ENCODE assay signal across 17 cellular contexts in genomic region chr4:7797330-7797729, GRCh38.
A peak's percentile ranks its signal among the peaks of the same experiment; 100 is the strongest.
DNase-seq lines count a peak whose midpoint lies in the region; ATAC-seq and TF ChIP-seq lines count a peak whose summit lies in the region.
"Had no signal": no experiment of that assay in that cellular context is flagged by ENCODE, and none has a peak within 500 bp of the region (broad histone marks: within the 10 kb centered on the region; RNA-seq: fewer than 3 reads in every experiment).

No MANE protein-coding gene starts in this region.

- peaks cover 5% of the 10 kb centered on the region for H3K4me1 Mint-ChIP-seq in activated T-cell treated with anti-CD3 and anti-CD28 coated beads, Interleukin-2, amount 50 U/mL, for 72 hours (ENCODE audit: low read depth)
- no peaks in the 10 kb centered on the region for H3K4me1 Mint-ChIP-seq in endothelial cell (ENCODE audit: unreplicated experiment)

- H3K4me1 ChIP-seq in osteoblast (ENCODE audit: insufficient read depth, low read length): peaks cover 26% of the 10 kb centered on the region

- peaks cover 92% of the 10 kb centered on the region for H3K36me3 ChIP-seq in osteoblast (ENCODE audit: insufficient read depth, low read length)

- no peaks in the 10 kb centered on the region for H3K9me3 Mint-ChIP-seq in activated T-cell treated with anti-CD3 and anti-CD28 coated beads, Interleukin-2, amount 50 U/mL, for 72 hours
- H3K9me3 Mint-ChIP-seq in endothelial cell (ENCODE audit: unreplicated experiment): no peaks in the 10 kb centered on the region
- H3K9me3 Mint-ChIP-seq: CD8-positive, alpha-beta memory T cell had no signal

- peaks cover 10 to 12% of the 10 kb centered on the region in 2 donors for H3K36me3 Mint-ChIP-seq in activated T-cell treated with anti-CD3 and anti-CD28 coated beads, Interleukin-2, amount 50 U/mL, for 72 hours (ENCODE audit: insufficient read depth in 2 of 2)
- H3K36me3 Mint-ChIP-seq in endothelial cell (ENCODE audit: low read depth, unreplicated experiment): peaks cover 31% of the 10 kb centered on the region

- no peak overlapping the region for H3K4me3 ChIP-seq in osteoblast (ENCODE audit: insufficient read depth, low read length)
- H3K4me3 ChIP-seq: BLaER1 treated with 17β-estradiol and CSF1 and Interleukin-3, amounts not matched to agents 10 nM and 100 nM; GM12878 had no signal

- no peaks in the 10 kb centered on the region for H3K27me3 Mint-ChIP-seq in activated T-cell treated with anti-CD3 and anti-CD28 coated beads, Interleukin-2, amount 50 U/mL, for 72 hours (ENCODE audit: low read depth)
- H3K27me3 Mint-ChIP-seq in endothelial cell (ENCODE audit: unreplicated experiment): peaks cover 9% of the 10 kb centered on the region
- H3K27me3 Mint-ChIP-seq: CD8-positive, alpha-beta memory T cell had no signal

- peaks cover 68% of the 10 kb centered on the region for H3K79me2 ChIP-seq in osteoblast (ENCODE audit: insufficient read depth, low read length)

- H3K9me3 ChIP-seq in osteoblast (ENCODE audit: low read depth, low read length): no peaks in the 10 kb centered on the region

- H3K4me3 Mint-ChIP-seq in activated T-cell treated with anti-CD3 and anti-CD28 coated beads, Interleukin-2, amount 50 U/mL, for 72 hours: no peak overlapping the region
- peak overlapping the region; percentile 10 for H3K4me3 Mint-ChIP-seq in endothelial cell (ENCODE audit: unreplicated experiment)
- H3K4me3 Mint-ChIP-seq: B cell; CD8-positive, alpha-beta memory T cell; H9 had no signal

- no peak overlapping the region for H3K27ac ChIP-seq in osteoblast (ENCODE audit: low read depth, low read length)
- H3K27ac ChIP-seq: BLaER1 treated with 17β-estradiol and CSF1 and Interleukin-3, amounts not matched to agents 10 nM and 100 nM had no signal

- H4K20me1 ChIP-seq in osteoblast (ENCODE audit: insufficient read depth, low read length): peaks cover 52% of the 10 kb centered on the region
- H4K20me1 ChIP-seq: BLaER1 treated with 17β-estradiol and CSF1 and Interleukin-3, amounts not matched to agents 10 nM and 100 nM had no signal

- peak overlapping the region; percentile 22 for H3K27ac Mint-ChIP-seq in activated T-cell treated with anti-CD3 and anti-CD28 coated beads, Interleukin-2, amount 50 U/mL, for 72 hours
- no peak overlapping the region for H3K27ac Mint-ChIP-seq in endothelial cell (ENCODE audit: unreplicated experiment)
- H3K27ac Mint-ChIP-seq: B cell; CD8-positive, alpha-beta memory T cell had no signal

- no peak for TF ChIP-seq CTCF in endothelial cell (IDR thresholded peaks at IDR 0.05; ENCODE audit: unreplicated experiment)
- no peak for TF ChIP-seq CTCF in osteoblast (IDR thresholded peaks at IDR 0.05; ENCODE audit: extremely low read depth, low read depth, low read length)

- ATAC-seq in activated T-cell treated with anti-CD3 and anti-CD28 coated beads, Interleukin-2, amount 50 U/mL, for 72 hours (replicated peaks in 1 of 2): no peak
- no peak for ATAC-seq in GM19397 (IDR thresholded peaks at IDR 0.05; ENCODE audit: unreplicated experiment)
- ATAC-seq: GM12878, HepG2 had no signal

- H3K4me2 ChIP-seq in osteoblast (ENCODE audit: insufficient read depth, low read length): no peak overlapping the region
- H3K4me2 ChIP-seq: BLaER1 treated with 17β-estradiol and CSF1 and Interleukin-3, amounts not matched to agents 10 nM and 100 nM had no signal

- DNase-seq in activated T-cell treated with anti-CD3 and anti-CD28 coated beads, Interleukin-2, amount 50 U/mL, for 72 hours: no peak
- no peak for DNase-seq in activated T-cell treated with anti-CD3 and anti-CD28 coated beads, Interleukin-2, amount 50 U/mL, for 48 hours
- DNase-seq in endothelial cell (ENCODE audit: low spot score) (no peak), osteoblast (ENCODE audit: insufficient read length, low spot score, missing footprints) (peak; percentile 44), T-helper 2 cell (no peak)
- DNase-seq: CD8-positive, alpha-beta memory T cell; COR-L47; DMS 273 treated with DMSO at 0.1 percent for 48 hours; DMS53; DND-41; EL; H9 had no signal

- no peak overlapping the region for H2AFZ ChIP-seq in osteoblast (ENCODE audit: low read length)

- no peaks in the 10 kb centered on the region for H3K27me3 ChIP-seq in osteoblast (ENCODE audit: insufficient read depth, low read length)
- H3K27me3 ChIP-seq: BLaER1 treated with 17β-estradiol and CSF1 and Interleukin-3, amounts not matched to agents 10 nM and 100 nM had no signal
